Comparison of ENCODE assay signal across 24 cellular contexts in genomic region chr10:129765664-129766550, GRCh38.
DNase-seq lines count a peak whose midpoint lies in the region; ATAC-seq and TF ChIP-seq lines count a peak whose summit lies in the region.
"Had no signal": no experiment of that assay in that cellular context is flagged by ENCODE, and none has a peak within 500 bp of the region (broad histone marks: within the 10 kb centered on the region; RNA-seq: fewer than 3 reads in every experiment).

No MANE protein-coding gene starts in this region.

- H4K91ac ChIP-seq in neuronal stem cell (ENCODE audit: low read depth, low read length, poor library complexity): no peak overlapping the region

- no peak overlapping the region for H3K27ac Mint-ChIP-seq in chondrocyte (ENCODE audit: unreplicated experiment)
- no peak overlapping the region for H3K27ac Mint-ChIP-seq in type B pancreatic cell
- H3K27ac Mint-ChIP-seq: activated CD4-positive, alpha-beta T cell treated with anti-CD3 and anti-CD28 coated beads, Interleukin-2, amount 10 ng/mL, durations not matched to agents 7 days and 5 days; dendritic cell treated with granulocyte-macrophage colony-stimulating factor and Interleukin-4, amounts not matched to agents 40 ng/mL and 50 ng/mL, for 4 days; nephron had no signal

- no peak overlapping the region for H3K23ac ChIP-seq in neuronal stem cell (ENCODE audit: low read depth, low read length, poor library complexity)

- DNase-seq in breast epithelium (ENCODE audit: low spot score in 2 of 2) (peak; percentile 11 to 47), mammary epithelial cell (no peak), chondrocyte (ENCODE audit: low spot score) (peak; percentile 66), neuronal stem cell (ENCODE audit: low spot score) (no peak), type B pancreatic cell (ENCODE audit: extremely low spot score, unreplicated experiment) (peak; percentile 65), HAP-1 (ENCODE audit: low spot score in 2 of 2) (no peak)
- DNase-seq: activated CD4-positive, alpha-beta T cell treated with anti-CD3 and anti-CD28 coated beads, Interleukin-2, amount 10 ng/mL, durations not matched to agents 7 days and 5 days; COR-L47; DMS79 treated with DMSO at 0.1 percent for 48 hours; midbrain; NCI-H1105; NCI-H2081 treated with DMSO at 0.1 percent for 48 hours; NCI-H446 treated with DMSO at 0.1 percent for 48 hours; psoas muscle; stimulated activated CD4-positive, alpha-beta T cell treated with anti-CD3 and anti-CD28 coated beads, Interleukin-2, amount 100 ng/mL, for 48 hours; stimulated activated naive CD4-positive, alpha-beta T cell; trophoblast cell had no signal

- H2AFZ ChIP-seq in mammary epithelial cell (ENCODE audit: low read depth, low read length) (no peak overlapping the region), neuronal stem cell (ENCODE audit: low read length) (no peak overlapping the region)

- intact Hi-C loops in breast epithelium (cut with DNase I; ENCODE audit: low total_unique reads): no loop called here
- intact Hi-C loops in mammary epithelial cell (cut with micrococcal nuclease): no loop called here

- H3K9ac ChIP-seq in mammary epithelial cell (ENCODE audit: insufficient read depth, low read length): no peak overlapping the region
- no peak overlapping the region for H3K9ac ChIP-seq in neuronal stem cell (ENCODE audit: low read depth, low read length, poor library complexity)

- H3K79me2 ChIP-seq in mammary epithelial cell (ENCODE audit: insufficient read depth, low read length): no peaks in the 10 kb centered on the region

- TF ChIP-seq CTCF in breast epithelium (IDR thresholded peaks at IDR 0.05): no peak
- no peak for TF ChIP-seq CTCF in mammary epithelial cell (conservative IDR thresholded peaks at IDR 0.05 in 1 of 2, IDR thresholded peaks at IDR 0.05 in 1 of 2; ENCODE audit: extremely low read depth in 1 of 2, insufficient read depth in 1 of 2, low read depth in 1 of 2, low read length in 2 of 2)
- no peak for TF ChIP-seq CTCF in chondrocyte (IDR thresholded peaks at IDR 0.05)
- no peak for TF ChIP-seq CTCF in type B pancreatic cell (conservative IDR thresholded peaks at IDR 0.05)

- no peaks in the 10 kb centered on the region for H3K27me3 ChIP-seq in breast epithelium
- no peaks in the 10 kb centered on the region for H3K27me3 ChIP-seq in mammary epithelial cell (ENCODE audit: insufficient read depth, low read length)
- no peaks in the 10 kb centered on the region for H3K27me3 ChIP-seq in neuronal stem cell (ENCODE audit: control insufficient read depth in 3 of 3, insufficient read depth in 3 of 3, low read depth in 1 of 3, low read length in 3 of 3)
- no peaks in the 10 kb centered on the region for H3K27me3 ChIP-seq in HAP-1 (ENCODE audit: low read depth)
- H3K27me3 ChIP-seq: SJSA1 had no signal

- H2BK120ac ChIP-seq in neuronal stem cell (ENCODE audit: low read depth, low read length): peak overlapping the region; percentile 53

- H2BK5ac ChIP-seq in neuronal stem cell (ENCODE audit: low read length): peak overlapping the region; percentile 62

- ATAC-seq in HG03095 (IDR thresholded peaks at IDR 0.05; ENCODE audit: unreplicated experiment) (no peak), HG02678 (IDR thresholded peaks at IDR 0.05; ENCODE audit: unreplicated experiment) (no peak)
- ATAC-seq: left colon, psoas muscle had no signal

- H2BK12ac ChIP-seq in neuronal stem cell (ENCODE audit: low read length): no peak overlapping the region

- H3K4me3 Mint-ChIP-seq in chondrocyte (ENCODE audit: unreplicated experiment) (no peak overlapping the region), type B pancreatic cell (no peak overlapping the region)
- H3K4me3 Mint-ChIP-seq: activated CD4-positive, alpha-beta T cell treated with anti-CD3 and anti-CD28 coated beads, Interleukin-2, amount 10 ng/mL, durations not matched to agents 7 days and 5 days; dendritic cell treated with granulocyte-macrophage colony-stimulating factor and Interleukin-4, amounts not matched to agents 40 ng/mL and 50 ng/mL, for 4 days; nephron had no signal

- no TSS peak for BruUV-seq in mammary epithelial cell (replicated peaks; lab: Mats Ljungman, UMichigan)

- H3K18ac ChIP-seq in neuronal stem cell (ENCODE audit: low read length): peak overlapping the region; percentile 71

- H3K4me1 Mint-ChIP-seq in chondrocyte (ENCODE audit: low read depth) (no peaks in the 10 kb centered on the region), type B pancreatic cell (ENCODE audit: unreplicated experiment) (peaks cover 6% of the 10 kb centered on the region)
- H3K4me1 Mint-ChIP-seq: activated CD4-positive, alpha-beta T cell treated with anti-CD3 and anti-CD28 coated beads, Interleukin-2, amount 10 ng/mL, durations not matched to agents 7 days and 5 days had no signal

- 76% methylated on average over 14 of the region's 25 CpGs for WGBS in mammary epithelial cell (ENCODE audit: low coverage, missing lambda C conversion rate)
- no CpG with 5 or more reads among the region's 25 CpGs for WGBS in neuronal stem cell (ENCODE audit: extremely low coverage in 2 of 2, insufficient read length in 2 of 2, insufficient replicate concordance in 1 of 2), 2 donors

- no peak for TF ChIP-seq POLR2A in breast epithelium (IDR thresholded peaks at IDR 0.05)

- H3K9me3 Mint-ChIP-seq in chondrocyte (ENCODE audit: low read depth) (no peaks in the 10 kb centered on the region), type B pancreatic cell (no peaks in the 10 kb centered on the region)
- H3K9me3 Mint-ChIP-seq: dendritic cell treated with granulocyte-macrophage colony-stimulating factor and Interleukin-4, amounts not matched to agents 40 ng/mL and 50 ng/mL, for 4 days; nephron had no signal

- H3K9me3 ChIP-seq in breast epithelium: no peaks in the 10 kb centered on the region
- peaks cover 52% of the 10 kb centered on the region for H3K9me3 ChIP-seq in mammary epithelial cell (replicated peaks; ENCODE audit: insufficient read depth, low read length)
- H3K9me3 ChIP-seq in neuronal stem cell (replicated peaks in 1 of 2; ENCODE audit: control insufficient read depth in 2 of 2, insufficient read depth in 1 of 2, low read depth in 1 of 2, low read length in 2 of 2): no peaks in the 10 kb centered on the region
- no peaks in the 10 kb centered on the region for H3K9me3 ChIP-seq in HAP-1
- H3K9me3 ChIP-seq: psoas muscle had no signal

- no peak overlapping the region for H3K4ac ChIP-seq in neuronal stem cell (ENCODE audit: low read length)

- no peak overlapping the region for H3K27ac ChIP-seq in breast epithelium
- H3K27ac ChIP-seq in mammary epithelial cell (ENCODE audit: insufficient read depth, low read depth, low read length): no peak overlapping the region
- no peak overlapping the region for H3K27ac ChIP-seq in neuronal stem cell (replicated peaks; ENCODE audit: low read length)
- H3K27ac ChIP-seq: psoas muscle, SJSA1 had no signal

- H3K4me2 ChIP-seq in mammary epithelial cell (ENCODE audit: insufficient read depth, low read depth, low read length) (no peak overlapping the region), neuronal stem cell (ENCODE audit: insufficient read depth, low read length, poor library complexity, severe bottlenecking) (no peak overlapping the region)
- H3K4me2 ChIP-seq: smooth muscle cell had no signal

- H3K27me3 Mint-ChIP-seq in chondrocyte (ENCODE audit: low read depth) (no peaks in the 10 kb centered on the region), type B pancreatic cell (peaks cover 5% of the 10 kb centered on the region)
- H3K27me3 Mint-ChIP-seq: activated CD4-positive, alpha-beta T cell treated with anti-CD3 and anti-CD28 coated beads, Interleukin-2, amount 10 ng/mL, durations not matched to agents 7 days and 5 days; dendritic cell treated with granulocyte-macrophage colony-stimulating factor and Interleukin-4, amounts not matched to agents 40 ng/mL and 50 ng/mL, for 4 days had no signal

- H3K36me3 Mint-ChIP-seq in chondrocyte (ENCODE audit: low read depth) (no peaks in the 10 kb centered on the region), type B pancreatic cell (peaks cover 3% of the 10 kb centered on the region)

- no peak overlapping the region for H4K8ac ChIP-seq in neuronal stem cell (ENCODE audit: low read depth, low read length)

- CTCF ChIA-PET in mammary epithelial cell (lab: Charles Lee; ENCODE audit: low non-redundant PET): no interaction called here

- no peak overlapping the region for H3K14ac ChIP-seq in neuronal stem cell (ENCODE audit: low read length)

- in situ Hi-C loops in mammary epithelial cell (cut with MboI; ENCODE audit: low sequenced_read_pairs in 2 of 2) (no loop called here), HAP-1 (cut with MboI; ENCODE audit: low sequenced_read_pairs) (no loop called here)

- dilution Hi-C loops in mammary epithelial cell (cut with HindIII; ENCODE audit: low sequenced_read_pairs): no loop called here

- peak overlapping the region; percentile 32 for H2AK5ac ChIP-seq in neuronal stem cell (ENCODE audit: low read depth, low read length)

- H3K36me3 ChIP-seq in breast epithelium: no peaks in the 10 kb centered on the region
- H3K36me3 ChIP-seq in mammary epithelial cell (ENCODE audit: insufficient read depth, low read length): no peaks in the 10 kb centered on the region
- no peaks in the 10 kb centered on the region for H3K36me3 ChIP-seq in neuronal stem cell (replicated peaks in 1 of 2; ENCODE audit: control insufficient read depth in 2 of 2, insufficient read depth in 2 of 2, low read length in 2 of 2)
- H3K36me3 ChIP-seq in HAP-1 (replicated peaks): no peaks in the 10 kb centered on the region
- H3K36me3 ChIP-seq: SJSA1 had no signal

- H4K20me1 ChIP-seq in mammary epithelial cell (ENCODE audit: insufficient read depth, low read length): no peaks in the 10 kb centered on the region

- no peak overlapping the region for H3K4me3 ChIP-seq in breast epithelium
- no peak overlapping the region for H3K4me3 ChIP-seq in mammary epithelial cell (replicated peaks in 1 of 3; ENCODE audit: insufficient read depth in 1 of 3, low read depth in 2 of 3, low read length in 3 of 3)
- H3K4me3 ChIP-seq in neuronal stem cell (ENCODE audit: low read length in 2 of 2): no peak overlapping the region
- H3K4me3 ChIP-seq in HAP-1: no peak overlapping the region
- H3K4me3 ChIP-seq: psoas muscle, SJSA1, smooth muscle cell had no signal

- H2BK15ac ChIP-seq in neuronal stem cell (ENCODE audit: low read length): no peak overlapping the region

- H3K79me1 ChIP-seq in neuronal stem cell (ENCODE audit: low read depth, low read length): no peaks in the 10 kb centered on the region

- H3K4me1 ChIP-seq in breast epithelium: no peaks in the 10 kb centered on the region
- no peaks in the 10 kb centered on the region for H3K4me1 ChIP-seq in mammary epithelial cell (ENCODE audit: insufficient read depth, low read length)
- peaks cover 0 to 5% of the 10 kb centered on the region in 2 donors for H3K4me1 ChIP-seq in neuronal stem cell (ENCODE audit: control insufficient read depth in 2 of 2, insufficient read depth in 1 of 2, low read depth in 1 of 2, low read length in 2 of 2)
- no peaks in the 10 kb centered on the region for H3K4me1 ChIP-seq in HAP-1
- H3K4me1 ChIP-seq: psoas muscle, SJSA1 had no signal

Comparison
In these comparisons a context has a peak if more than half of its experiments do, and no peak if none do; other contexts are left out.
1. DNase-seq: peak in breast epithelium (2 of 2), chondrocyte (single experiment) and type B pancreatic cell (single experiment); none in mammary epithelial cell (single experiment), neuronal stem cell (single experiment) and HAP-1 (0 of 2).